11 cellular contexts compared by ENCODE assay signal in genomic region chr7:108308913-108309312, GRCh38.
DNase-seq lines count a peak whose midpoint lies in the region; ATAC-seq, FAIRE-seq and TF ChIP-seq lines count a peak whose summit lies in the region.
"Had no signal": no experiment of that assay in that cellular context is flagged by ENCODE, and none has a peak within 500 bp of the region (broad histone marks: within the 10 kb centered on the region; RNA-seq: fewer than 3 reads in every experiment).

No MANE protein-coding gene starts in this region.

- 64 to 76% methylated on average over 2 of the region's 2 CpGs for WGBS in pancreas, 2 donors

- H3K36me3 ChIP-seq in pancreas, result no peaks in the 10 kb centered on the region
- H3K36me3 ChIP-seq: SJSA1 had no signal

- DNase-seq in pancreas, result no peak
- no peak for DNase-seq in RKO (ENCODE audit: low spot score)
- no peak for DNase-seq in GM19240 (ENCODE audit: insufficient read length, low spot score)
- DNase-seq in putamen (ENCODE audit: low spot score), result no peak
- no peak for DNase-seq in stimulated activated CD4-positive, alpha-beta T cell treated with anti-CD3 and anti-CD28 coated beads, Interleukin-4, amount 100 ng/mL, for 24 hours
- DNase-seq: natural killer cell had no signal

- no peaks in the 10 kb centered on the region for H3K27me3 ChIP-seq in pancreas
- H3K27me3 ChIP-seq: SJSA1 had no signal

- TF ChIP-seq CTCF in pancreas (IDR thresholded peaks at IDR 0.05), result no peak

- no peaks in the 10 kb centered on the region for H3K9me3 ChIP-seq in pancreas
- H3K9me3 ChIP-seq: SJSA1 had no signal

- peak; percentile 62 for ATAC-seq in GM18907 (IDR thresholded peaks at IDR 0.05; ENCODE audit: unreplicated experiment)
- peak; percentile 46 for ATAC-seq in HG03159 (IDR thresholded peaks at IDR 0.05; ENCODE audit: unreplicated experiment)
- peak in 3 of 4 donors; percentile 37 to 59 (median 56) for ATAC-seq in pancreas
- ATAC-seq: natural killer cell had no signal

- peaks cover 0 to 4% (median 0%) of the 10 kb centered on the region in 3 donors for H3K4me1 ChIP-seq in pancreas

- no peak for FAIRE-seq in pancreas (lab: Jason Lieb, UNC)
- FAIRE-seq: colon had no signal

- intact Hi-C loops in pancreas (cut with DNase I), result no loop called here

- H3K27ac ChIP-seq in cingulate gyrus (ENCODE audit: low read depth, low read length) (peak overlapping the region; percentile 61), pancreas (no peak overlapping the region)
- H3K27ac ChIP-seq: SJSA1 had no signal

- no peak overlapping the region for H3K4me3 ChIP-seq in pancreas
- H3K4me3 ChIP-seq: SJSA1 had no signal
